Comparison of ENCODE assay signal across 19 cellular contexts in genomic region chr12:69105101-69105613, GRCh38.
DNase-seq lines count a peak whose midpoint lies in the region; ATAC-seq, FAIRE-seq and TF ChIP-seq lines count a peak whose summit lies in the region.
"Had no signal": no experiment of that assay in that cellular context is flagged by ENCODE, and none has a peak within 500 bp of the region (broad histone marks: within the 10 kb centered on the region; RNA-seq: fewer than 3 reads in every experiment).

No MANE protein-coding gene starts in this region.

- FAIRE-seq in GM19239 (lab: Jason Lieb, UNC): no peak
- FAIRE-seq: GM12878, HTR-8/SVneo had no signal

- H3K27ac ChIP-seq in cardiac muscle cell (peak overlapping the region; percentile 66), left ventricle myocardium inferior (replicated peaks) (no peak overlapping the region), hepatocyte (peak overlapping the region; percentile 42), dorsolateral prefrontal cortex (no peak overlapping the region)
- H3K27ac ChIP-seq: coronary artery, epithelial cell of prostate, gastrocnemius medialis, SK-N-MC, vagina had no signal

- H3K4me2 ChIP-seq in hepatocyte: no peak overlapping the region

- H3K9me2 ChIP-seq in hepatocyte (replicated peaks; ENCODE audit: insufficient read depth): no peaks in the 10 kb centered on the region

- intact Hi-C loops in left ventricle myocardium inferior (cut with micrococcal nuclease): no loop called here
- intact Hi-C loops in dorsolateral prefrontal cortex (cut with DNase I): no loop called here

- H3K4me1 ChIP-seq in cardiac muscle cell (ENCODE audit: low read depth) (peaks cover 17% of the 10 kb centered on the region), left ventricle myocardium inferior (no peaks in the 10 kb centered on the region), hepatocyte (ENCODE audit: insufficient read depth) (peaks cover 10% of the 10 kb centered on the region)

- H3K9me3 ChIP-seq in cardiac muscle cell (ENCODE audit: low read depth) (no peaks in the 10 kb centered on the region), left ventricle myocardium inferior (replicated peaks) (no peaks in the 10 kb centered on the region), hepatocyte (ENCODE audit: low read depth) (no peaks in the 10 kb centered on the region)
- H3K9me3 ChIP-seq: gastrocnemius medialis, vagina had no signal

- ATAC-seq in HG02642 (IDR thresholded peaks at IDR 0.05; ENCODE audit: poor library complexity, unreplicated experiment): no peak
- ATAC-seq: gastrocnemius medialis; GM12878; stimulated activated naive CD8-positive, alpha-beta T cell treated with anti-CD3 and anti-CD28 coated beads, Interleukin-15, Interleukin-2, amounts not matched to agents 100 U/mL and 50 U/mL, for 24 hours had no signal

- no peak overlapping the region for H2AFZ ChIP-seq in hepatocyte

- TF ChIP-seq CTCF in cardiac muscle cell (IDR thresholded peaks at IDR 0.05; ENCODE audit: low read depth, low read length): no peak
- TF ChIP-seq CTCF in left ventricle myocardium inferior (IDR thresholded peaks at IDR 0.05; ENCODE audit: borderline replicate concordance): no peak
- no peak for TF ChIP-seq CTCF in hepatocyte (IDR thresholded peaks at IDR 0.05; ENCODE audit: poor library complexity)
- no peak for TF ChIP-seq CTCF in dorsolateral prefrontal cortex (IDR thresholded peaks at IDR 0.05 in 54 of 56, conservative IDR thresholded peaks at IDR 0.05 in 2 of 56; ENCODE audit: low read depth in 1 of 56, partially characterized antibody in 56 of 56)

- no peak overlapping the region for H3K4me3 ChIP-seq in cardiac muscle cell
- no peak overlapping the region for H3K4me3 ChIP-seq in left ventricle myocardium inferior
- no peak overlapping the region for H3K4me3 ChIP-seq in hepatocyte
- no peak overlapping the region for H3K4me3 ChIP-seq in dorsolateral prefrontal cortex
- H3K4me3 ChIP-seq: coronary artery, gastrocnemius medialis, GM12878, SK-N-MC, vagina had no signal

- DNase-seq in cardiac muscle cell (ENCODE audit: low read depth in 1 of 2, low spot score in 1 of 2) (no peak), left ventricle myocardium inferior (no peak), NCI-H2171 (lab: John Stamatoyannopoulos, UW) (peak; percentile 65), hepatocyte (ENCODE audit: low spot score) (no peak), GM19239 (ENCODE audit: insufficient read length, low spot score) (no peak), T-helper 1 cell (no peak), dorsolateral prefrontal cortex (no peak)
- DNase-seq: ACHN; CD4-positive, CD25-positive, alpha-beta regulatory T cell; gastrocnemius medialis; NCI-H2227 treated with DMSO at 0.1 percent for 48 hours; stimulated activated naive CD8-positive, alpha-beta T cell treated with anti-CD3 and anti-CD28 coated beads, Interleukin-15, Interleukin-2, amounts not matched to agents 100 U/mL and 50 U/mL, for 24 hours had no signal

- H3K79me2 ChIP-seq in hepatocyte: no peaks in the 10 kb centered on the region

- H4K20me1 ChIP-seq in hepatocyte (ENCODE audit: insufficient read depth, poor library complexity, severe bottlenecking): no peaks in the 10 kb centered on the region

- H3K36me3 ChIP-seq in cardiac muscle cell: no peaks in the 10 kb centered on the region
- no peaks in the 10 kb centered on the region for H3K36me3 ChIP-seq in left ventricle myocardium inferior
- H3K36me3 ChIP-seq in hepatocyte (replicated peaks; ENCODE audit: insufficient read depth, low read depth): no peaks in the 10 kb centered on the region
- H3K36me3 ChIP-seq: gastrocnemius medialis, vagina had no signal

- 81% methylated on average over 1 of the region's 1 CpG for WGBS in hepatocyte (ENCODE audit: low lambda C conversion rate, missing lambda C conversion rate)

- H3K27me3 ChIP-seq in cardiac muscle cell: no peaks in the 10 kb centered on the region
- H3K27me3 ChIP-seq in left ventricle myocardium inferior (ENCODE audit: low read depth): peaks cover 6% of the 10 kb centered on the region
- no peaks in the 10 kb centered on the region for H3K27me3 ChIP-seq in hepatocyte
- H3K27me3 ChIP-seq in dorsolateral prefrontal cortex: no peaks in the 10 kb centered on the region
- H3K27me3 ChIP-seq: gastrocnemius medialis, vagina had no signal

Comparison
In these comparisons a context has a peak if more than half of its experiments do, and no peak if none do; other contexts are left out.
1. H3K27ac ChIP-seq: peak in cardiac muscle cell (single experiment) and hepatocyte (single experiment); none in left ventricle myocardium inferior (single experiment) and dorsolateral prefrontal cortex (0 of 59).